8 cellular contexts compared by ENCODE assay signal in genomic region chr21:44920694-44921604, GRCh38.
DNase-seq lines count a peak whose midpoint lies in the region; ATAC-seq lines count a peak whose summit lies in the region.

Gene ITGB2, minus strand, starts transcription at chr21:44920899. Its CDS starts 10,117 bp downstream, at chr21:44910782.

- H3K27ac ChIP-seq in substantia nigra (ENCODE audit: low read depth, low read length, poor library complexity, severe bottlenecking) = peak within 1 kb of the TSS; percentile 11

- DNase-seq in NAMALWA (ENCODE audit: low spot score) = peak; percentile 54
- peak; percentile 39 for DNase-seq in activated T-helper 9 cell treated with anti-CD3 and anti-CD28 coated beads, Interleukin-2, amount 50 U/mL, for 16 hours (ENCODE audit: low read depth)
- peak; percentile 48 for DNase-seq in medulla oblongata (ENCODE audit: extremely low spot score)
- peak in 7 of 49 donors; percentile 13 to 50 (median 27) for DNase-seq in substantia nigra (lab: John Stamatoyannopoulos, UW)
- DNase-seq in NCI-H2227 (lab: John Stamatoyannopoulos, UW; ENCODE audit: unreplicated experiment) = no peak
- no peak for DNase-seq in NCI-H146 (lab: John Stamatoyannopoulos, UW)
- no peak for DNase-seq in NCI-H2171 treated with DMSO at 0.1 percent for 48 hours (lab: John Stamatoyannopoulos, UW)

- peak; percentile 71 for ATAC-seq in GM19438 (IDR thresholded peaks at IDR 0.05; ENCODE audit: low read depth, unreplicated experiment)

Comparison
In these comparisons a context has a peak if more than half of its experiments do, and no peak if none do; other contexts are left out.
1. DNase-seq: peak in NAMALWA (single experiment), activated T-helper 9 cell treated with anti-CD3 and anti-CD28 coated beads, Interleukin-2, amount 50 U/mL, for 16 hours (single experiment) and medulla oblongata (single experiment); none in NCI-H2227 (single experiment), NCI-H146 (single experiment) and NCI-H2171 treated with DMSO at 0.1 percent for 48 hours (single experiment).